Comparison of ENCODE assay signal across 21 cellular contexts in genomic region chr6:105607624-105608392, GRCh38.
DNase-seq lines count a peak whose midpoint lies in the region; ATAC-seq, FAIRE-seq and TF ChIP-seq lines count a peak whose summit lies in the region.
"Had no signal": no experiment of that assay in that cellular context is flagged by ENCODE, and none has a peak within 500 bp of the region (broad histone marks: within the 10 kb centered on the region; RNA-seq: fewer than 3 reads in every experiment).

No MANE protein-coding gene starts in this region.

- H3K4me1 Mint-ChIP-seq in HFFc6 (ENCODE audit: low read depth) = peaks cover 54% of the 10 kb centered on the region
- H3K4me1 Mint-ChIP-seq in naive thymus-derived CD4-positive, alpha-beta T cell = peaks cover 0 to 6% (median 0%) of the 10 kb centered on the region in 7 donors

- peaks cover 35% of the 10 kb centered on the region for H3F3A ChIP-seq in smooth muscle cell (ENCODE audit: low read depth)

- peak overlapping the region; percentile 87 for H3K9ac ChIP-seq in smooth muscle cell (ENCODE audit: low read depth)
- H3K9ac ChIP-seq: BLaER1 had no signal

- peak; percentile 66 for FAIRE-seq in bronchial epithelial cell (lab: Jason Lieb, UNC)
- FAIRE-seq: D721Med had no signal

- H3K36me3 ChIP-seq in bronchial epithelial cell (ENCODE audit: control insufficient read depth, insufficient read depth, low read length) (no peaks in the 10 kb centered on the region), mucosa of descending colon (ENCODE audit: low read depth) (no peaks in the 10 kb centered on the region), smooth muscle cell (ENCODE audit: low read depth) (no peaks in the 10 kb centered on the region)
- H3K36me3 ChIP-seq in naive thymus-derived CD4-positive, alpha-beta T cell (ENCODE audit: control insufficient read depth in 2 of 3, insufficient read depth in 3 of 3, low read length in 3 of 3) = no peaks in the 10 kb centered on the region
- H3K36me3 ChIP-seq: BLaER1, ovary, spleen had no signal

- peak overlapping the region; percentile 84 for H3K4me3 Mint-ChIP-seq in HFFc6
- H3K4me3 Mint-ChIP-seq in naive thymus-derived CD4-positive, alpha-beta T cell = no peak overlapping the region
- H3K4me3 Mint-ChIP-seq: activated naive CD8-positive, alpha-beta T cell; brain; H9 had no signal

- peak overlapping the region; percentile 100 for H3K27ac Mint-ChIP-seq in HFFc6
- H3K27ac Mint-ChIP-seq in naive thymus-derived CD4-positive, alpha-beta T cell = peak overlapping the region in 1 of 9 donors; percentile 14
- H3K27ac Mint-ChIP-seq: activated naive CD8-positive, alpha-beta T cell; H9 had no signal

- peaks cover 24% of the 10 kb centered on the region for H3K4me1 ChIP-seq in mucosa of descending colon (ENCODE audit: low read depth)
- peaks cover 18% of the 10 kb centered on the region for H3K4me1 ChIP-seq in smooth muscle cell (ENCODE audit: low read depth)
- H3K4me1 ChIP-seq in naive thymus-derived CD4-positive, alpha-beta T cell (ENCODE audit: control insufficient read depth in 2 of 2, insufficient read depth in 2 of 2, low read length in 2 of 2) = no peaks in the 10 kb centered on the region
- H3K4me1 ChIP-seq: BLaER1 had no signal

- TF ChIP-seq CTCF in HFFc6 (IDR thresholded peaks at IDR 0.05) (no peak), bronchial epithelial cell (IDR thresholded peaks at IDR 0.05; ENCODE audit: insufficient read depth, low read length, severe bottlenecking) (no peak), mucosa of descending colon (IDR thresholded peaks at IDR 0.05) (no peak), smooth muscle cell (IDR thresholded peaks at IDR 0.05; ENCODE audit: borderline replicate concordance, insufficient read depth, poor library complexity, severe bottlenecking) (no peak)

- DNase-seq in HFFc6 = no peak
- no peak for DNase-seq in bronchial epithelial cell (ENCODE audit: low read depth)
- DNase-seq in mucosa of descending colon = peak in 1 of 3 donors; percentile 30
- no peak for DNase-seq in smooth muscle cell (lab: John Stamatoyannopoulos, UW; ENCODE audit: unreplicated experiment)
- DNase-seq in NCI-H2029 treated with DMSO at 0.1 percent for 48 hours (lab: John Stamatoyannopoulos, UW) = no peak
- no peak for DNase-seq in naive thymus-derived CD4-positive, alpha-beta T cell
- DNase-seq: activated CD4-positive, alpha-beta T cell treated with anti-CD3 and anti-CD28 coated beads, Interleukin-2, amount 50 U/mL, for 48 hours; activated T-cell treated with anti-CD3 and anti-CD28 coated beads, Interleukin-2, amount 50 U/mL, for 1 hour; H9; Karpas-422; midbrain; NCI-H1105; ovary; RPMI8226; spleen had no signal

- H4K20me1 ChIP-seq in smooth muscle cell (ENCODE audit: low read depth) = no peaks in the 10 kb centered on the region
- H4K20me1 ChIP-seq: BLaER1 had no signal

- 46% methylated on average over 4 of the region's 4 CpGs for WGBS in smooth muscle cell (ENCODE audit: low lambda C conversion rate)

- no peaks in the 10 kb centered on the region; the same call in 1 of the 2 replicates for H3K27me3 Mint-ChIP-seq in HFFc6 (ENCODE audit: insufficient read depth)
- peaks cover 5 to 22% (median 11%) of the 10 kb centered on the region in 5 donors for H3K27me3 Mint-ChIP-seq in naive thymus-derived CD4-positive, alpha-beta T cell
- H3K27me3 Mint-ChIP-seq: activated naive CD8-positive, alpha-beta T cell had no signal

- H3K36me3 Mint-ChIP-seq in HFFc6 (ENCODE audit: low read depth) = peaks cover 7% of the 10 kb centered on the region; the same call in 1 of the 2 replicates
- H3K36me3 Mint-ChIP-seq in naive thymus-derived CD4-positive, alpha-beta T cell = peaks cover 0 to 15% (median 0%) of the 10 kb centered on the region in 5 donors
- H3K36me3 Mint-ChIP-seq: activated naive CD8-positive, alpha-beta T cell; brain had no signal

- POLR2A ChIA-PET in naive thymus-derived CD4-positive, alpha-beta T cell (lab: Charles Lee) = interaction anchor here (1.2 kb wide), 1 partner anchor 8 kb away, joined by 3 read pairs; no protein-coding TSS in a partner anchor

- H3K27me3 ChIP-seq in bronchial epithelial cell (ENCODE audit: control insufficient read depth, insufficient read depth, low read length) = no peaks in the 10 kb centered on the region
- H3K27me3 ChIP-seq in smooth muscle cell (ENCODE audit: low read depth) = no peaks in the 10 kb centered on the region
- no peaks in the 10 kb centered on the region for H3K27me3 ChIP-seq in naive thymus-derived CD4-positive, alpha-beta T cell (ENCODE audit: control insufficient read depth in 2 of 2, insufficient read depth in 2 of 2, low read length in 2 of 2)
- H3K27me3 ChIP-seq: BLaER1, ovary, spleen had no signal

- CTCF ChIA-PET in naive thymus-derived CD4-positive, alpha-beta T cell (lab: Charles Lee) = no interaction called here

- no peaks in the 10 kb centered on the region for H3K9me3 Mint-ChIP-seq in HFFc6
- peaks cover 0 to 8% (median 0%) of the 10 kb centered on the region in 11 donors for H3K9me3 Mint-ChIP-seq in naive thymus-derived CD4-positive, alpha-beta T cell
- H3K9me3 Mint-ChIP-seq: H9 had no signal

- peak overlapping the region; percentile 55 for H3K4me2 ChIP-seq in smooth muscle cell
- H3K4me2 ChIP-seq: BLaER1 had no signal

- peak; percentile 36 for ATAC-seq in mucosa of descending colon
- no peak for ATAC-seq in HG03342 (IDR thresholded peaks at IDR 0.05; ENCODE audit: unreplicated experiment)
- no peak for ATAC-seq in GM18858 (IDR thresholded peaks at IDR 0.05; ENCODE audit: unreplicated experiment)
- no peak for ATAC-seq in naive thymus-derived CD4-positive, alpha-beta T cell

- peak overlapping the region; percentile 99 for H3K27ac ChIP-seq in smooth muscle cell (ENCODE audit: low read depth)
- no peak overlapping the region for H3K27ac ChIP-seq in naive thymus-derived CD4-positive, alpha-beta T cell (ENCODE audit: low read depth, low read length)
- H3K27ac ChIP-seq: BLaER1, ovary, spleen had no signal

- intact Hi-C loops in mucosa of descending colon (cut with DNase I, micrococcal nuclease) = no loop called here
- intact Hi-C loops in naive thymus-derived CD4-positive, alpha-beta T cell (cut with micrococcal nuclease) = no loop called here

- H3K79me2 ChIP-seq in smooth muscle cell (ENCODE audit: low read depth) = no peaks in the 10 kb centered on the region

- no peak overlapping the region for H3K4me3 ChIP-seq in bronchial epithelial cell (ENCODE audit: low read depth, low read length)
- no peak overlapping the region for H3K4me3 ChIP-seq in mucosa of descending colon
- no peak overlapping the region for H3K4me3 ChIP-seq in smooth muscle cell
- no peak overlapping the region for H3K4me3 ChIP-seq in naive thymus-derived CD4-positive, alpha-beta T cell (ENCODE audit: low read length)
- H3K4me3 ChIP-seq: BLaER1, ovary, spleen had no signal

- H3K9me3 ChIP-seq in mucosa of descending colon (no peaks in the 10 kb centered on the region), smooth muscle cell (replicated peaks; ENCODE audit: low read depth) (no peaks in the 10 kb centered on the region)
- no peaks in the 10 kb centered on the region for H3K9me3 ChIP-seq in naive thymus-derived CD4-positive, alpha-beta T cell (ENCODE audit: control insufficient read depth in 2 of 3, low read length in 3 of 3)
- H3K9me3 ChIP-seq: BLaER1, ovary, spleen had no signal

- H2AFZ ChIP-seq in smooth muscle cell (ENCODE audit: low read depth) = no peak overlapping the region
